ENCODE assay signal across 28 cellular contexts in genomic region chr6:25113436-25113835, GRCh38.
DNase-seq lines count a peak whose midpoint lies in the region; ATAC-seq, FAIRE-seq and TF ChIP-seq lines count a peak whose summit lies in the region.
"Had no signal": no experiment of that assay in that cellular context is flagged by ENCODE, and none has a peak within 500 bp of the region (broad histone marks: within the 10 kb centered on the region; RNA-seq: fewer than 3 reads in every experiment).

No MANE protein-coding gene starts in this region.

- FAIRE-seq in D721Med (lab: Jason Lieb, UNC), result no peak
- FAIRE-seq: GM18507, H54 had no signal

- TF ChIP-seq CTCF in RWPE2 (IDR thresholded peaks at IDR 0.05; ENCODE audit: poor library complexity, severe bottlenecking) (no peak), ascending aorta (IDR thresholded peaks at IDR 0.05) (no peak), upper lobe of right lung (IDR thresholded peaks at IDR 0.05) (no peak), D721Med (IDR thresholded peaks at IDR 0.05; ENCODE audit: insufficient read depth, missing control alignments) (no peak)

- H3K4me1 ChIP-seq in RWPE2 (ENCODE audit: insufficient read depth, poor library complexity, severe bottlenecking) (peaks cover 15% of the 10 kb centered on the region), ascending aorta (peaks cover 0 to 14% of the 10 kb centered on the region in 2 donors), upper lobe of right lung (peaks cover 4% of the 10 kb centered on the region)

- H3K27me3 ChIP-seq in RWPE2 (ENCODE audit: insufficient read depth, poor library complexity, severe bottlenecking), result no peaks in the 10 kb centered on the region
- H3K27me3 ChIP-seq in ascending aorta, result no peaks in the 10 kb centered on the region
- no peaks in the 10 kb centered on the region for H3K27me3 ChIP-seq in upper lobe of right lung
- H3K27me3 ChIP-seq: BE2C had no signal

- no peak for ATAC-seq in RWPE2 (ENCODE audit: low read depth)
- no peak for ATAC-seq in upper lobe of right lung
- no peak for ATAC-seq in HG02571 (IDR thresholded peaks at IDR 0.05; ENCODE audit: unreplicated experiment)

- H3K27ac ChIP-seq in RWPE2 (ENCODE audit: poor library complexity, severe bottlenecking) (peak overlapping the region; percentile 56), ascending aorta (peak overlapping the region; percentile 46 to 53), upper lobe of right lung (peak overlapping the region; percentile 8)
- H3K27ac ChIP-seq: 22Rv1, PC-9 had no signal

- H3K9me3 ChIP-seq in RWPE2 (ENCODE audit: severe bottlenecking) (no peaks in the 10 kb centered on the region), ascending aorta (no peaks in the 10 kb centered on the region), upper lobe of right lung (no peaks in the 10 kb centered on the region)
- H3K9me3 ChIP-seq: BE2C had no signal

- no peaks in the 10 kb centered on the region for H3K36me3 ChIP-seq in RWPE2 (ENCODE audit: low read depth)
- peaks cover under 1 to 54% of the 10 kb centered on the region in 2 donors for H3K36me3 ChIP-seq in ascending aorta
- H3K36me3 ChIP-seq in upper lobe of right lung, result peaks cover 60% of the 10 kb centered on the region
- H3K36me3 ChIP-seq: BE2C had no signal

- intact Hi-C loops in ascending aorta (cut with DNase I) (no loop called here), upper lobe of right lung (cut with DNase I) (no loop called here)

- DNase-seq in NCI-H526 (lab: John Stamatoyannopoulos, UW) (peak; percentile 7 to 32), NCI-H526 treated with DMSO at 0.1 percent for 48 hours (lab: John Stamatoyannopoulos, UW) (no peak), RWPE2 (ENCODE audit: low spot score) (no peak), ascending aorta (ENCODE audit: low spot score in 2 of 2) (no peak), upper lobe of right lung (no peak), D721Med (ENCODE audit: insufficient read length, low spot score) (no peak), NCI-H2227 (lab: John Stamatoyannopoulos, UW; ENCODE audit: unreplicated experiment) (no peak)
- DNase-seq: BE2C; CD8-positive, alpha-beta memory T cell; KBM-7; MM.1S; NCI-H1048; NCI-H1417 treated with DMSO at 0.1 percent for 48 hours; NCI-H1694 treated with DMSO at 0.1 percent for 48 hours; NCI-H2081 treated with DMSO at 0.1 percent for 48 hours; NCI-H2171; NCI-H345; NCI-H510A treated with DMSO at 0.1 percent for 48 hours; NCI-H82; NK-92 treated with Interleukin-12 subunit alpha and Interleukin-12 subunit beta, amount 100 ng/mL, for 24 hours; PC-9; RPMI8226; SHP77; T-helper 1 cell had no signal

- H3K4me3 ChIP-seq in RWPE2 (ENCODE audit: severe bottlenecking) (no peak overlapping the region), ascending aorta (no peak overlapping the region), upper lobe of right lung (no peak overlapping the region)
- H3K4me3 ChIP-seq: PC-9 had no signal

Comparison
In these comparisons a context has a peak if more than half of its experiments do, and no peak if none do; other contexts are left out.
1. DNase-seq: peak in NCI-H526 (2 of 2); none in NCI-H526 treated with DMSO at 0.1 percent for 48 hours (single experiment), RWPE2 (single experiment), ascending aorta (0 of 2), upper lobe of right lung (single experiment), D721Med (single experiment) and NCI-H2227 (single experiment).
2. Peak in every context shown above with its lines, with median percentiles within 50 percentile points of each other: H3K27ac ChIP-seq.